In the genomic region with DNA sequence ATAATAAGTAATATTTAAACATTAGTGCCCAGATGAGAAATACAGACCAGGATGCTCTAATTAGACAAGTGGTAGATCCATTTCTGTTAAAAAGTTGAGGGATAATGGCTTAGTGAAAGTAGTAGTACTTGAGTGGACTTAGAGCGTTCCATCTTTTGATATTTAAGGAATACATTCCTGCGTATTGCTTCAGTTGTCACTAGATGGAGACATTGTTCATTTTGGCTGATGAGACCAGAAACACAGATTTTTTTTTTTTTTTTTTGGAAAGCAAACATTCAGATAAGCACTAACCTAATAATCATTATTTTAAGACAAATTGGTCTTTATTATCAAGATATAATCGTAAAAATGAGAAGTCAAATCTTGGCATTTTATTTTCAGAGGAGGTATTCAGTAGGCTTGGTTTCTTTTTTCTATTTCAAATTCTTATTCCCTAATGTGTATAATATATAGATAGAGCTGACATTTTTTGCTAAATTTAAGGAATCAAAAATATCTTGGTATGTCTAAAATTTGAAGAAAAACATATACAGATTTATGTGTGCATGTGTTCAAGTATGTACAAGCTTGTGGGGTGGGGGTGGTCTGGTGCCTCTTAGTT, we compare ENCODE assay signal across 8 cellular contexts.
A peak's percentile ranks its signal among the peaks of the same experiment; 100 is the strongest.
DNase-seq lines count a peak whose midpoint lies in the region; ATAC-seq, FAIRE-seq and TF ChIP-seq lines count a peak whose summit lies in the region.

No MANE protein-coding gene starts in this region.

- no peaks in the 10 kb centered on the region for H3K79me2 ChIP-seq in HepG2 (ENCODE audit: insufficient read depth, low read length)

- 18 to 31% (median 26%) methylated on average over 3 of the region's 3 CpGs for WGBS in adrenal gland, 4 donors
- WGBS in HepG2 (ENCODE audit: low lambda C conversion rate) = 10% methylated on average over 3 of the region's 3 CpGs
- WGBS in transverse colon (ENCODE audit: low coverage in 1 of 2), 2 donors = 64 to 73% methylated on average over 3 of the region's 3 CpGs

- no peaks in the 10 kb centered on the region for H4K20me1 ChIP-seq in HepG2 (ENCODE audit: insufficient read depth, low read length)

- peak; percentile 51 for DNase-seq in EL
- DNase-seq in LoVo (ENCODE audit: low spot score) = peak; percentile 27
- no peak for DNase-seq in adrenal gland
- DNase-seq in HepG2 (ENCODE audit: low spot score) = peak; percentile 10
- DNase-seq in transverse colon = no peak
- DNase-seq in NCI-H345 (lab: John Stamatoyannopoulos, UW) = no peak
- no peak for DNase-seq in NCI-H1048 (lab: John Stamatoyannopoulos, UW)
- DNase-seq in epidermal melanocyte (ENCODE audit: insufficient read length, low spot score) = no peak

- CTCF ChIA-PET in HepG2 (lab: Yijun Ruan, JAX; ENCODE audit: low intra/inter-chr PET ratio, low total read pairs) = interaction anchor here (1.3 kb wide), 1 partner anchor 399 kb away, joined by 7 read pairs; no protein-coding TSS in a partner anchor

- H3K27me3 ChIP-seq in adrenal gland (no peaks in the 10 kb centered on the region), HepG2 (ENCODE audit: control insufficient read depth in 1 of 2, insufficient read depth in 2 of 2, low read length in 2 of 2) (no peaks in the 10 kb centered on the region), transverse colon (no peaks in the 10 kb centered on the region)

- peak; percentile 28 to 73 (median 58) for TF ChIP-seq CTCF in adrenal gland (IDR thresholded peaks at IDR 0.05)
- peak; percentile 55 for TF ChIP-seq CTCF in HepG2 (CRISPR knock-in tag; IDR thresholded peaks at IDR 0.05)
- peak in 2 of 5 experiments; percentile 19 to 26 for TF ChIP-seq CTCF in transverse colon (IDR thresholded peaks at IDR 0.05)

- H3K27ac ChIP-seq in adrenal gland (no peak overlapping the region), HepG2 (ENCODE audit: extremely low read length, insufficient read depth, low read length) (no peak overlapping the region), transverse colon (no peak overlapping the region)

- BruUV-seq in HepG2 (replicated peaks; lab: Mats Ljungman, UMichigan) = no TSS peak

- intact Hi-C loops in adrenal gland (cut with DNase I) = loop anchor here in 1 of 2 donors (5.0 kb wide), 1 partner anchor 400 kb away; no protein-coding TSS in a partner anchor
- intact Hi-C loops in HepG2 (cut with micrococcal nuclease; ENCODE audit: unreplicated experiment) = loop anchor here (1.0 kb wide), 1 partner anchor 399 kb away; no protein-coding TSS in a partner anchor
- intact Hi-C loops in transverse colon (cut with DNase I; ENCODE audit: low total_unique reads) = no loop called here

- H3K4me2 ChIP-seq in HepG2 (ENCODE audit: low read depth, low read length) = no peak overlapping the region

- ATAC-seq in HepG2 = peak; percentile 58

- TF ChIP-seq EP300 in HepG2 (IDR thresholded peaks at IDR 0.05; ENCODE audit: low read depth in 2 of 2, low read length in 2 of 2) = no peak
- no peak for TF ChIP-seq EP300 in HepG2 (CRISPR knock-in tag; IDR thresholded peaks at IDR 0.05; ENCODE audit: borderline replicate concordance)
- no peak for TF ChIP-seq EP300 in transverse colon (IDR thresholded peaks at IDR 0.05; ENCODE audit: low read depth)

- POLR2A ChIA-PET in HepG2 (lab: Yijun Ruan, JAX) = no interaction called here

- no peaks in the 10 kb centered on the region for H3K9me3 ChIP-seq in adrenal gland (replicated peaks in 1 of 3)
- H3K9me3 ChIP-seq in HepG2 (ENCODE audit: low read length) = no peaks in the 10 kb centered on the region
- no peaks in the 10 kb centered on the region for H3K9me3 ChIP-seq in transverse colon

- H3K36me3 ChIP-seq in adrenal gland (replicated peaks in 1 of 2) (peaks cover 0 to 3% of the 10 kb centered on the region in 2 donors), HepG2 (replicated peaks in 1 of 2; ENCODE audit: control insufficient read depth in 1 of 2, insufficient read depth in 2 of 2, low read length in 2 of 2) (no peaks in the 10 kb centered on the region), transverse colon (peaks cover 0 to 7% (median under 1%) of the 10 kb centered on the region in 4 donors)

- TF ChIP-seq RAD21 in HepG2 (CRISPR knock-in tag; IDR thresholded peaks at IDR 0.05) = no peak

- H3K4me3 ChIP-seq in adrenal gland (no peak overlapping the region), HepG2 (replicated peaks in 1 of 3; ENCODE audit: insufficient read depth in 1 of 3, low read depth in 2 of 3, low read length in 3 of 3) (no peak overlapping the region), transverse colon (no peak overlapping the region)

- H2AFZ ChIP-seq in HepG2 (ENCODE audit: low read length) = no peak overlapping the region

- TF ChIP-seq POLR2A in adrenal gland (IDR thresholded peaks at IDR 0.05) (no peak), HepG2 (IDR thresholded peaks at IDR 0.05; ENCODE audit: insufficient read depth in 1 of 2, low read depth in 2 of 2, low read length in 2 of 2) (no peak), transverse colon (IDR thresholded peaks at IDR 0.05) (no peak)

- FAIRE-seq in HepG2 (lab: Jason Lieb, UNC) = no peak

- H3K4me1 ChIP-seq in adrenal gland (replicated peaks in 1 of 2) (no peaks in the 10 kb centered on the region), HepG2 (ENCODE audit: insufficient read depth, low read length) (no peaks in the 10 kb centered on the region), transverse colon (no peaks in the 10 kb centered on the region)

- H3K9ac ChIP-seq in HepG2 (ENCODE audit: insufficient read depth, low read depth, low read length) = no peak overlapping the region

- in situ Hi-C loops in HepG2 (cut with HindIII; ENCODE audit: extremely low pct_ligation_motif_present, low pct_unique_long_range_greater_than_20kb) (no loop called here), transverse colon (cut with MboI; ENCODE audit: low pct_ligation_motif_present in 1 of 4, low pct_unique_long_range_greater_than_20kb in 1 of 4, low sequenced_read_pairs in 3 of 4) (no loop called here)

TF ChIP-seq in HepG2, 621 proteins besides CTCF, POLR2A, EP300 and RAD21:
- TF ChIP-seq, protein P1, sequence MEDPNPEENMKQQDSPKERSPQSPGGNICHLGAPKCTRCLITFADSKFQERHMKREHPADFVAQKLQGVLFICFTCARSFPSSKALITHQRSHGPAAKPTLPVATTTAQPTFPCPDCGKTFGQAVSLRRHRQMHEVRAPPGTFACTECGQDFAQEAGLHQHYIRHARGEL (CRISPR knock-in tag; IDR thresholded peaks at IDR 0.05) = peak; percentile 93; the same call in 1 of the 2 replicates
- TF ChIP-seq, protein P2, sequence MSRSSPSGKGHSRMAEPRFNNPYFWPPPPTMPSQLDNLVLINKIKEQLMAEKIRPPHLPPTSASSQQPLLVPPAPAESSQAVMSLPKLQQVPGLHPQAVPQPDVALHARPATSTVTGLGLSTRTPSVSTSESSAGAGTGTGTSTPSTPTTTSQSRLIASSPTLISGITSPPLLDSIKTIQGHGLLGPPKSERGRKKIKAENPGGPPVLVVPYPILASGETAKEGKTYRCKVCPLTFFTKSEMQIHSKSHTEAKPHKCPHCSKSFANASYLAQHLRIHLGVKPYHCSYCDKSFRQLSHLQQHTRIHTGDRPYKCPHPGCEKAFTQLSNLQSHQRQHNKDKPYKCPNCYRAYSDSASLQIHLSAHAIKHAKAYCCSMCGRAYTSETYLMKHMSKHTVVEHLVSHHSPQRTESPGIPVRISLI (CRISPR knock-in tag; IDR thresholded peaks at IDR 0.05; ENCODE audit: borderline replicate concordance) = peak; percentile 81; the same call in 1 of the 2 replicates
- peak; percentile 53 for TF ChIP-seq STAG1 (CRISPR knock-in tag; IDR thresholded peaks at IDR 0.05)
- no peak for TF ChIP-seq ZNF337 (CRISPR knock-in tag; IDR thresholded peaks at IDR 0.05; ENCODE audit: borderline replicate concordance, low read depth)
TF ChIP-seq in HepG2: peak in this region for 3.

Comparison
In these comparisons a context has a peak if more than half of its experiments do, and no peak if none do; other contexts are left out.
1. DNase-seq: peak in EL (single experiment), LoVo (single experiment) and HepG2 (single experiment); none in adrenal gland (0 of 7), transverse colon (single experiment), NCI-H345 (single experiment), NCI-H1048 (single experiment) and epidermal melanocyte (single experiment).